8 cellular contexts compared by ENCODE assay signal in the genomic region with DNA sequence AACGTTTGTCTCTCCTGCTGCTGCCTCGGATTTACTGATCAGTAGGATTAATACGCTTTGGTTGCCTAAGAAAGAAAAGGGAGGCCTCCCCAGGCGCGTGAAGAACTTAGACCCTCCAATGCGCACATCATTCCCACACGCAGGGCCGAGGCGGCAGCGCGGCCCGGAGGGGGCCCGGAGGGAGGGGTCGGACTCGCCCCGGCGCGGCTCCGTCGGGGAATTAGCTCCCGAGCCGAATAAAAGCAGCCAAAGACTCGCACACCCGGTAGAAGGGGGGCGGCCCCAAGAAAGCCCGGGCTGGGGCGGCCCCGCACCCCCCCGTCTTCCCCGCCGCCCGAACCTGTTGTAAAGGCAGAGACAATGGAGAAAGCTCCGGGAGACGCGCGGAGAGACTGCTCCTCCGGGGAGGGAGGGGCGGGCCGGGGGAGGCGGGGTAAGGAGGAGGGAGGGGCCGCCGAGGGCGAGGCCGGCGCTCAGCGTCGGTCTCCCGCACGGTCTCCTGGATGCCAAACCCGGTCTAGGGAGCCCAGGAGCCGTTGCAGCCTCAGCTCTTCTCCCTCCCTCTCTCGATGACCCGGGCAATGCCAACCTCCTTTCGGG. TPM values are rescaled to one million over a fixed set of nuclear protein-coding genes. Genes with fewer than 3 reads are reported as not detected.
DNase-seq lines count a peak whose midpoint lies in the region; ATAC-seq and TF ChIP-seq lines count a peak whose summit lies in the region.

Gene NELL2, minus strand, starts transcription at position 362 of the 600 bp plus-strand sequence. CDS start 446 bp downstream, outside the sequence.

- H3K4me1 ChIP-seq in PC-3 (ENCODE audit: insufficient read depth, low read length), result peaks cover 15% of the 10 kb centered on the region
- peaks cover 12% of the 10 kb centered on the region for H3K4me1 ChIP-seq in neuron (ENCODE audit: insufficient read depth, low read length)

- H3K9ac ChIP-seq in PC-3 (ENCODE audit: low read length), result no peak within 1 kb of the TSS

- peak within 1 kb of the TSS; percentile 92 for H2AFZ ChIP-seq in PC-3 (ENCODE audit: low read length)
- H2AFZ ChIP-seq in neuron (ENCODE audit: low read depth, low read length), result peak within 1 kb of the TSS; percentile 24

- H3K27me3 ChIP-seq in PC-3 (ENCODE audit: low read length) (peaks cover 76% of the 10 kb centered on the region), neuron (ENCODE audit: insufficient read depth, low read length) (no peaks in the 10 kb centered on the region)

- intact Hi-C loops in PC-3 (cut with micrococcal nuclease), result no loop called here
- intact Hi-C loops in activated T-helper 2 cell treated with anti-CD3 and anti-CD28 coated beads, Interferon-gamma antibody, Interleukin-2, Interleukin-4, amounts not matched to agents 10 μg/mL and 5 μg/mL and 100 μg/mL, durations not matched to agents 14 hours and 24 hours and 36 hours (cut with micrococcal nuclease), result loop anchor here (2.0 to 5.0 kb wide), 2 partner anchors 49 to 101 kb away; no protein-coding TSS in a partner anchor

- H3K27ac Mint-ChIP-seq in activated T-helper 2 cell treated with anti-CD3 and anti-CD28 coated beads, Interferon-gamma antibody, Interleukin-2, Interleukin-4, amounts not matched to agents 10 μg/mL and 5 μg/mL and 100 μg/mL, durations not matched to agents 14 hours and 24 hours and 36 hours, result no peak within 1 kb of the TSS

- peaks cover 26% of the 10 kb centered on the region for H3K4me1 Mint-ChIP-seq in activated T-helper 2 cell treated with anti-CD3 and anti-CD28 coated beads, Interferon-gamma antibody, Interleukin-2, Interleukin-4, amounts not matched to agents 10 μg/mL and 5 μg/mL and 100 μg/mL, durations not matched to agents 14 hours and 24 hours and 36 hours (ENCODE audit: low read depth)

- H3K36me3 ChIP-seq in PC-3 (ENCODE audit: low read depth, low read length) (no peaks in the 10 kb centered on the region), neuron (ENCODE audit: insufficient read depth, low read length) (no peaks in the 10 kb centered on the region)

- no peaks in the 10 kb centered on the region for H3K79me2 ChIP-seq in PC-3 (ENCODE audit: low read length)

- H3K27me3 Mint-ChIP-seq in activated T-helper 2 cell treated with anti-CD3 and anti-CD28 coated beads, Interferon-gamma antibody, Interleukin-2, Interleukin-4, amounts not matched to agents 10 μg/mL and 5 μg/mL and 100 μg/mL, durations not matched to agents 14 hours and 24 hours and 36 hours (ENCODE audit: low read depth), result peaks cover 39% of the 10 kb centered on the region

- H3K27ac ChIP-seq in PC-3 (ENCODE audit: low read length) (no peak within 1 kb of the TSS), temporal lobe (ENCODE audit: low read depth, low read length) (peak within 1 kb of the TSS; percentile 38)

- peak within 1 kb of the TSS; percentile 97 for H3K4me2 ChIP-seq in PC-3 (ENCODE audit: low read length)

- H3K4me3 ChIP-seq in PC-3 (ENCODE audit: low read length) (peak within 1 kb of the TSS; percentile 69), fibroblast of mammary gland (ENCODE audit: control insufficient read depth, low read depth, low read length) (peak within 1 kb of the TSS; percentile 34), neuron (ENCODE audit: low read length) (peak within 1 kb of the TSS; percentile 98)

- H3K9me2 ChIP-seq in PC-3 (replicated peaks; ENCODE audit: low read length), result no peaks in the 10 kb centered on the region

- CTCF ChIA-PET in PC-3 (lab: Charles Lee), result no interaction called here

- peak within 1 kb of the TSS; percentile 93 for H3K4me3 Mint-ChIP-seq in activated T-helper 2 cell treated with anti-CD3 and anti-CD28 coated beads, Interferon-gamma antibody, Interleukin-2, Interleukin-4, amounts not matched to agents 10 μg/mL and 5 μg/mL and 100 μg/mL, durations not matched to agents 14 hours and 24 hours and 36 hours (ENCODE audit: low read depth)

- H4K20me1 ChIP-seq in PC-3 (ENCODE audit: low read length), result no peaks in the 10 kb centered on the region

- H3K9me3 ChIP-seq in PC-3 (ENCODE audit: low read length) (no peaks in the 10 kb centered on the region), neuron (ENCODE audit: low read length) (no peaks in the 10 kb centered on the region)

- POLR2A ChIA-PET in PC-3 (lab: Charles Lee; ENCODE audit: unreplicated experiment), result interaction anchor here (0.7 kb wide), 1 partner anchor 1476 kb away, joined by 7 read pairs; no protein-coding TSS in a partner anchor

- TF ChIP-seq CTCF in PC-3 (conservative IDR thresholded peaks at IDR 0.05; ENCODE audit: low read depth, low read length), result no peak
- TF ChIP-seq CTCF in fibroblast of mammary gland (conservative IDR thresholded peaks at IDR 0.05; ENCODE audit: control insufficient read depth, insufficient read depth, low read depth, low read length), result no peak

- no TSS peak for BruUV-seq in PC-3 (replicated peaks; lab: Mats Ljungman, UMichigan)

- H3F3A ChIP-seq in PC-3 (ENCODE audit: low read length, unreplicated experiment), result no peaks in the 10 kb centered on the region

- H3K36me3 Mint-ChIP-seq in activated T-helper 2 cell treated with anti-CD3 and anti-CD28 coated beads, Interferon-gamma antibody, Interleukin-2, Interleukin-4, amounts not matched to agents 10 μg/mL and 5 μg/mL and 100 μg/mL, durations not matched to agents 14 hours and 24 hours and 36 hours (ENCODE audit: low read depth), result no peaks in the 10 kb centered on the region

- ATAC-seq in HG02885 (IDR thresholded peaks at IDR 0.05; ENCODE audit: poor library complexity, unreplicated experiment) (peak; percentile 80), PC-3 (peak; percentile 85), HG03565 (IDR thresholded peaks at IDR 0.05; ENCODE audit: unreplicated experiment) (no peak)

- peaks cover 6% of the 10 kb centered on the region for H3K9me3 Mint-ChIP-seq in activated T-helper 2 cell treated with anti-CD3 and anti-CD28 coated beads, Interferon-gamma antibody, Interleukin-2, Interleukin-4, amounts not matched to agents 10 μg/mL and 5 μg/mL and 100 μg/mL, durations not matched to agents 14 hours and 24 hours and 36 hours

- DNase-seq in DMS153 (lab: John Stamatoyannopoulos, UW) (peak; percentile 19), PC-3 (peak; percentile 40), fibroblast of mammary gland (ENCODE audit: low read depth) (peak; percentile 10)
- DNase-seq in activated T-helper 2 cell treated with anti-CD3 and anti-CD28 coated beads, Interferon-gamma antibody, Interleukin-2, Interleukin-4, amounts not matched to agents 10 μg/mL and 5 μg/mL and 100 μg/mL, durations not matched to agents 14 hours and 24 hours and 36 hours (ENCODE audit: low spot score), result peak; percentile 33

RNA-seq across cellular contexts. Expression of gene NELL2, which starts in this region (rescaled TPM):
- 0.80 TPM in 1 of 2 replicates, not detected in the other for total RNA-seq in PC-3 (2014; rRNA removed)
- total RNA-seq in activated T-helper 2 cell treated with anti-CD3 and anti-CD28 coated beads, Interferon-gamma antibody, Interleukin-2, Interleukin-4, amounts not matched to agents 10 μg/mL and 5 μg/mL and 100 μg/mL, durations not matched to agents 14 hours and 24 hours and 36 hours, result 7.7 and 10.2 TPM in 2 replicates
- total RNA-seq in temporal lobe, result 1,352 TPM

Comparison
In these comparisons a context has a peak if more than half of its experiments do, and no peak if none do; other contexts are left out.
1. RNA of gene NELL2 (total RNA-seq): 1,352 TPM in temporal lobe (single experiment); 7.7 to 10.2 TPM in activated T-helper 2 cell treated with anti-CD3 and anti-CD28 coated beads, Interferon-gamma antibody, Interleukin-2, Interleukin-4, amounts not matched to agents 10 μg/mL and 5 μg/mL and 100 μg/mL, durations not matched to agents 14 hours and 24 hours and 36 hours and 0.80 TPM in PC-3; every median in the first group is over 100 times any median in the second.
2. Peak in DNase-seq, ATAC-seq, H3K4me3 ChIP-seq and H3K4me2 ChIP-seq in PC-3; RNA of the gene not detected or under 1 TPM.
3. H3K4me3 ChIP-seq: peak in every context shown above with its lines; median percentile 98 in neuron; 69 in PC-3; 34 in fibroblast of mammary gland.
4. Peak in every context shown above with its lines, with median percentiles within 50 percentile points of each other: DNase-seq.